Comparison of ENCODE assay signal across 27 cellular contexts in genomic region chr12:116044181-116044580, GRCh38.
A peak's percentile ranks its signal among the peaks of the same experiment; 100 is the strongest.
DNase-seq lines count a peak whose midpoint lies in the region; ATAC-seq and TF ChIP-seq lines count a peak whose summit lies in the region.
"Had no signal": no experiment of that assay in that cellular context is flagged by ENCODE, and none has a peak within 500 bp of the region (broad histone marks: within the 10 kb centered on the region; RNA-seq: fewer than 3 reads in every experiment).

No MANE protein-coding gene starts in this region.

- no peaks in the 10 kb centered on the region for H3K27me3 ChIP-seq in hepatocyte
- H3K27me3 ChIP-seq: stomach, transverse colon had no signal

- H3K27ac ChIP-seq in hepatocyte (peak overlapping the region; percentile 6), RWPE1 (no peak overlapping the region)
- H3K27ac ChIP-seq: coronary artery, skin epidermis, stomach, transverse colon had no signal

- H4K20me1 ChIP-seq in hepatocyte (ENCODE audit: insufficient read depth, poor library complexity, severe bottlenecking): peaks cover 23% of the 10 kb centered on the region

- in situ Hi-C loops in astrocyte of the spinal cord (cut with HindIII; ENCODE audit: low sequenced_read_pairs): no loop called here

- H3K4me2 ChIP-seq in hepatocyte: peak overlapping the region; percentile 26
- H3K4me2 ChIP-seq: SK-N-SH had no signal

- no peaks in the 10 kb centered on the region for H3K9me3 ChIP-seq in hepatocyte (ENCODE audit: low read depth)
- H3K9me3 ChIP-seq: SK-N-SH, stomach, transverse colon had no signal

- H3K27ac Mint-ChIP-seq in osteocyte (ENCODE audit: unreplicated experiment): peak overlapping the region; percentile 63
- no peak overlapping the region for H3K27ac Mint-ChIP-seq in activated CD4-positive, alpha-beta T cell treated with anti-CD3 and anti-CD28 coated beads, Interleukin-2, amount 10 ng/mL, durations not matched to agents 7 days and 5 days
- H3K27ac Mint-ChIP-seq: activated CD4-positive, alpha-beta memory T cell treated with anti-CD3 and anti-CD28 coated beads, Interleukin-2, amount 10 ng/mL, durations not matched to agents 7 days and 5 days; CD4-positive, alpha-beta T cell; T-helper 2 cell treated with Interferon-gamma antibody and Interleukin-4, amounts not matched to agents 5 μg/mL and 100 μg/mL, for 36 hours had no signal

- peaks cover 58% of the 10 kb centered on the region for H3K4me1 Mint-ChIP-seq in osteocyte (ENCODE audit: unreplicated experiment)
- peaks cover 6% of the 10 kb centered on the region for H3K4me1 Mint-ChIP-seq in activated CD4-positive, alpha-beta T cell treated with anti-CD3 and anti-CD28 coated beads, Interleukin-2, amount 10 ng/mL, durations not matched to agents 7 days and 5 days
- H3K4me1 Mint-ChIP-seq: activated CD4-positive, alpha-beta memory T cell treated with anti-CD3 and anti-CD28 coated beads, Interleukin-2, amount 10 ng/mL, durations not matched to agents 7 days and 5 days had no signal

- H3K4me1 ChIP-seq in hepatocyte (ENCODE audit: insufficient read depth): peaks cover 9% of the 10 kb centered on the region

- H3K4me3 ChIP-seq in astrocyte of the spinal cord (ENCODE audit: low read depth, low read length) (no peak overlapping the region), hepatocyte (no peak overlapping the region)
- H3K4me3 ChIP-seq: coronary artery, skin epidermis, stomach, transverse colon had no signal

- no peak for ATAC-seq in HG02763 (IDR thresholded peaks at IDR 0.05; ENCODE audit: unreplicated experiment)
- ATAC-seq: natural killer cell had no signal

- H3K4me3 Mint-ChIP-seq in osteocyte (ENCODE audit: unreplicated experiment): no peak overlapping the region
- no peak overlapping the region for H3K4me3 Mint-ChIP-seq in activated CD4-positive, alpha-beta T cell treated with anti-CD3 and anti-CD28 coated beads, Interleukin-2, amount 10 ng/mL, durations not matched to agents 7 days and 5 days
- H3K4me3 Mint-ChIP-seq: activated CD4-positive, alpha-beta memory T cell treated with anti-CD3 and anti-CD28 coated beads, Interleukin-2, amount 10 ng/mL, durations not matched to agents 7 days and 5 days; CD4-positive, alpha-beta T cell; natural killer cell; T-helper 2 cell treated with Interferon-gamma antibody and Interleukin-4, amounts not matched to agents 5 μg/mL and 100 μg/mL, for 36 hours had no signal

- peaks cover 6% of the 10 kb centered on the region for H3K36me3 Mint-ChIP-seq in osteocyte (ENCODE audit: unreplicated experiment)
- peaks cover 11% of the 10 kb centered on the region for H3K36me3 Mint-ChIP-seq in activated CD4-positive, alpha-beta T cell treated with anti-CD3 and anti-CD28 coated beads, Interleukin-2, amount 10 ng/mL, durations not matched to agents 7 days and 5 days (ENCODE audit: low read depth)
- H3K36me3 Mint-ChIP-seq: natural killer cell had no signal

- no peak overlapping the region for H2AFZ ChIP-seq in hepatocyte

- WGBS in hepatocyte (ENCODE audit: low lambda C conversion rate, missing lambda C conversion rate): 55% methylated on average over 3 of the region's 3 CpGs

- DNase-seq in NCI-H446 (lab: John Stamatoyannopoulos, UW) (peak; percentile 57 to 58), astrocyte of the spinal cord (ENCODE audit: low read depth, low spot score) (peak; percentile 53), hepatocyte (ENCODE audit: low spot score) (peak; percentile 10), osteocyte (ENCODE audit: extremely low spot score, unreplicated experiment) (no peak), RWPE1 (ENCODE audit: low spot score) (no peak)
- DNase-seq in activated naive CD4-positive, alpha-beta T cell treated with Interleukin-2 at 50 U/mL for 16 hours: no peak
- DNase-seq in activated CD4-positive, alpha-beta T cell treated with anti-CD3 and anti-CD28 coated beads, Interleukin-2, amount 10 ng/mL, durations not matched to agents 7 days and 5 days: no peak
- DNase-seq: activated CD4-positive, alpha-beta memory T cell treated with anti-CD3 and anti-CD28 coated beads, Interleukin-2, amount 10 ng/mL, durations not matched to agents 7 days and 5 days; activated naive CD4-positive, alpha-beta T cell; anterior cingulate cortex; CD4-positive, alpha-beta T cell; DMS 273 treated with DMSO at 0.1 percent for 48 hours; foreskin fibroblast; islet precursor cell; mesenchymal stem cell; natural killer cell; NCI-H1694; NK-92 treated with Interleukin-12 subunit alpha and Interleukin-12 subunit beta, amount 100 ng/mL, for 24 hours; posterior cingulate gyrus; stimulated activated CD4-positive, alpha-beta T cell treated with anti-CD3 and anti-CD28 coated beads, Interleukin-4, amount 100 ng/mL, for 1 hour; stomach; transverse colon had no signal

- CTCF ChIA-PET in RWPE1 (lab: Yijun Ruan, JAX): interaction anchor here (0.5 kb wide), 1 partner anchor 31 kb away, joined by 3 read pairs; no protein-coding TSS in a partner anchor
- CTCF ChIA-PET in activated CD4-positive, alpha-beta T cell treated with anti-CD3 and anti-CD28 coated beads, Interleukin-2, amount 10 ng/mL, durations not matched to agents 7 days and 5 days (lab: Charles Lee): no interaction called here

- POLR2A ChIA-PET in RWPE1 (lab: Yijun Ruan, JAX; ENCODE audit: low non-redundant PET): no interaction called here
- POLR2A ChIA-PET in activated CD4-positive, alpha-beta T cell treated with anti-CD3 and anti-CD28 coated beads, Interleukin-2, amount 10 ng/mL, durations not matched to agents 7 days and 5 days (lab: Charles Lee): no interaction called here

- no peaks in the 10 kb centered on the region for H3K9me2 ChIP-seq in hepatocyte (replicated peaks; ENCODE audit: insufficient read depth)
- H3K9me2 ChIP-seq: SK-N-SH had no signal

- TF ChIP-seq CTCF in astrocyte of the spinal cord (IDR thresholded peaks at IDR 0.05; ENCODE audit: low read depth, low read length): no peak
- no peak for TF ChIP-seq CTCF in hepatocyte (IDR thresholded peaks at IDR 0.05; ENCODE audit: poor library complexity)
- TF ChIP-seq CTCF in osteocyte (IDR thresholded peaks at IDR 0.05): no peak
- TF ChIP-seq CTCF in RWPE1 (conservative IDR thresholded peaks at IDR 0.05; ENCODE audit: low read depth): no peak

- H3K79me2 ChIP-seq in hepatocyte: peaks cover 88% of the 10 kb centered on the region

- no peaks in the 10 kb centered on the region for H3K9me3 Mint-ChIP-seq in osteocyte (ENCODE audit: unreplicated experiment)
- peaks cover 4% of the 10 kb centered on the region for H3K9me3 Mint-ChIP-seq in activated CD4-positive, alpha-beta T cell treated with anti-CD3 and anti-CD28 coated beads, Interleukin-2, amount 10 ng/mL, durations not matched to agents 7 days and 5 days
- H3K9me3 Mint-ChIP-seq: activated CD4-positive, alpha-beta memory T cell treated with anti-CD3 and anti-CD28 coated beads, Interleukin-2, amount 10 ng/mL, durations not matched to agents 7 days and 5 days; CD4-positive, alpha-beta T cell; natural killer cell; T-helper 2 cell treated with Interferon-gamma antibody and Interleukin-4, amounts not matched to agents 5 μg/mL and 100 μg/mL, for 36 hours had no signal

- H3K36me3 ChIP-seq in hepatocyte (replicated peaks; ENCODE audit: insufficient read depth, low read depth): no peaks in the 10 kb centered on the region
- H3K36me3 ChIP-seq: stomach, transverse colon had no signal

- H3K27me3 Mint-ChIP-seq in osteocyte (ENCODE audit: unreplicated experiment): no peaks in the 10 kb centered on the region
- H3K27me3 Mint-ChIP-seq in activated CD4-positive, alpha-beta T cell treated with anti-CD3 and anti-CD28 coated beads, Interleukin-2, amount 10 ng/mL, durations not matched to agents 7 days and 5 days: no peaks in the 10 kb centered on the region
- H3K27me3 Mint-ChIP-seq: activated CD4-positive, alpha-beta memory T cell treated with anti-CD3 and anti-CD28 coated beads, Interleukin-2, amount 10 ng/mL, durations not matched to agents 7 days and 5 days; CD4-positive, alpha-beta T cell had no signal

Comparison
In these comparisons a context has a peak if more than half of its experiments do, and no peak if none do; other contexts are left out.
1. DNase-seq: peak in NCI-H446 (2 of 2), astrocyte of the spinal cord (single experiment) and hepatocyte (single experiment); none in osteocyte (single experiment), activated naive CD4-positive, alpha-beta T cell treated with Interleukin-2 at 50 U/mL for 16 hours (single experiment), RWPE1 (single experiment) and activated CD4-positive, alpha-beta T cell treated with anti-CD3 and anti-CD28 coated beads, Interleukin-2, amount 10 ng/mL, durations not matched to agents 7 days and 5 days (single experiment).